In the genomic region with DNA sequence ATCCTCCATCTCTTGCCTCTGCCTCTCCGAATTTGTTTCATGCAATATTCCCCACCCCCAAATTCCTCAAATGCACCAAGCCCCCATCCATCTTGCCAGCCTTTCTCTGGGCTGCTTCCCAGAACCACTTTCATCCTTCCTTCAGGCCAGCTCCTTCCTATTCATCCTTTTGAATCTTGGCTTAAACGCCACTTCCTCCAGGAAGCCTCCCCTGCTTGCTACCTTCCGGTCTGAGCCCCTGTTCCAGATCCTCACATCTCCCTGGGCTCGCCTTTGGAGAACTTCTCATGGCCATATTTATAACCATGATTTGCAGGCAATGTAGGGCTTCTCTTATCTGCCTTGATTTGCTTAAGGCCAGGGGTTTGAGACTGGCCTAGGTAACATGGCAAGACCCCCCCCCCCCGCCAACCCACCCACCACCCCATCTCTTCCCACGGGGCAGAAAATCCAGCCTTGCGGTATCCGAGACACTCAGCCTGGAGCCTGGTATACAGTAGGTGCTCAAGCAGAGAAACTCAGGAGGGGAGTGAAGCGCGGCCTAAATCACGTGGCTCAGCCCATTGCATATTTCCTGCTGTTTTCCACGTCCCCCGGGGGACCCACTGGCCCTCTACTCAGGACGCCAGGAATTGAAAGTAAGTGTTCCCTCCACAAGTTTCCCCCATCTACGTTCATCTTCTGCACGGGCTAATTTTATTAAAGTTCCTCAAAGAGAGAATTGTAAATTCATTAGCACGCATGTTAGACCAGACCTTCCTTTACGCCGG, we compare ENCODE assay signal across 23 cellular contexts.
"Had no signal": no experiment of that assay in that cellular context is flagged by ENCODE, and none has a peak within 500 bp of the region (broad histone marks: within the 10 kb centered on the region; RNA-seq: fewer than 3 reads in every experiment).

No MANE protein-coding gene starts in this region.

- H3K27ac Mint-ChIP-seq: naive thymus-derived CD4-positive, alpha-beta T cell; stimulated activated memory B cell treated with anti-CD40 and anti-IgM and Interleukin-4, amounts not matched to agents 10 μg/mL and 1 μg/mL and 100 μg/mL, for 72 hours; stimulated activated naive CD8-positive, alpha-beta T cell treated with anti-CD3 and anti-CD28 coated beads, Interleukin-15, amount 100 ng/mL, for 72 hours had no signal

- ATAC-seq: gastrocnemius medialis; heart right ventricle; naive thymus-derived CD4-positive, alpha-beta T cell; stimulated activated memory B cell treated with anti-CD40 and anti-IgM and Interleukin-4, amounts not matched to agents 10 μg/mL and 1 μg/mL and 100 μg/mL, for 72 hours; stimulated activated naive CD8-positive, alpha-beta T cell treated with anti-CD3 and anti-CD28 coated beads, Interleukin-15, amount 100 ng/mL, for 72 hours; upper lobe of right lung had no signal

- H2AFZ ChIP-seq: parathyroid adenoma had no signal

- H3K27me3 ChIP-seq: dorsolateral prefrontal cortex, gastrocnemius medialis, heart right ventricle, spleen, testis, tibial nerve, upper lobe of right lung, vagina had no signal

- H3K4me1 ChIP-seq: gastrocnemius medialis, heart right ventricle, parathyroid adenoma, prostate gland, spleen, testis, upper lobe of right lung, vagina had no signal

- H3K36me3 Mint-ChIP-seq: naive thymus-derived CD4-positive, alpha-beta T cell; stimulated activated memory B cell treated with anti-CD40 and anti-IgM and Interleukin-4, amounts not matched to agents 10 μg/mL and 1 μg/mL and 100 μg/mL, for 72 hours had no signal

- H3K79me2 ChIP-seq: parathyroid adenoma had no signal

- H3K9me3 ChIP-seq: gastrocnemius medialis, heart right ventricle, prostate gland, testis, tibial nerve, upper lobe of right lung, vagina had no signal

- H3K9ac ChIP-seq: parathyroid adenoma had no signal

- DNase-seq: cortex of kidney; dorsolateral prefrontal cortex; effector CD8-positive, alpha-beta T cell; gastrocnemius medialis; heart right ventricle; hypothalamus; kidney glomerular epithelial cell; naive thymus-derived CD4-positive, alpha-beta T cell; occipital lobe; spleen; stimulated activated CD4-positive, alpha-beta T cell treated with anti-CD3 and anti-CD28 coated beads, Interleukin-15, amount 100 ng/mL, for 24 hours; stimulated activated CD4-positive, alpha-beta T cell treated with anti-CD3 and anti-CD28 coated beads, Interleukin-1b, Interleukin-23, amount 100 ng/mL, for 48 hours; stimulated activated CD4-positive, alpha-beta T cell treated with anti-CD3 and anti-CD28 coated beads, Interleukin-4, amount 100 ng/mL, for 24 hours; stimulated activated naive CD8-positive, alpha-beta T cell treated with anti-CD3 and anti-CD28 coated beads, Interleukin-15, amount 100 ng/mL, for 72 hours; testis; upper lobe of right lung had no signal

- FAIRE-seq: islet of Langerhans had no signal

- H3K36me3 ChIP-seq: gastrocnemius medialis, heart right ventricle, prostate gland, spleen, tibial nerve, upper lobe of right lung, vagina had no signal

- H3K4me1 Mint-ChIP-seq: stimulated activated memory B cell treated with anti-CD40 and anti-IgM and Interleukin-4, amounts not matched to agents 10 μg/mL and 1 μg/mL and 100 μg/mL, for 72 hours; stimulated activated naive CD8-positive, alpha-beta T cell treated with anti-CD3 and anti-CD28 coated beads, Interleukin-15, amount 100 ng/mL, for 72 hours had no signal

- H3K4me3 Mint-ChIP-seq: naive thymus-derived CD4-positive, alpha-beta T cell; neural crest cell; stimulated activated memory B cell treated with anti-CD40 and anti-IgM and Interleukin-4, amounts not matched to agents 10 μg/mL and 1 μg/mL and 100 μg/mL, for 72 hours; stimulated activated naive CD8-positive, alpha-beta T cell treated with anti-CD3 and anti-CD28 coated beads, Interleukin-15, amount 100 ng/mL, for 72 hours had no signal

- H3K9me3 Mint-ChIP-seq: neural crest cell; stimulated activated memory B cell treated with anti-CD40 and anti-IgM and Interleukin-4, amounts not matched to agents 10 μg/mL and 1 μg/mL and 100 μg/mL, for 72 hours; stimulated activated naive CD8-positive, alpha-beta T cell treated with anti-CD3 and anti-CD28 coated beads, Interleukin-15, amount 100 ng/mL, for 72 hours had no signal

- H3K27ac ChIP-seq: dorsolateral prefrontal cortex, gastrocnemius medialis, heart right ventricle, parathyroid adenoma, prostate gland, spleen, testis, tibial nerve, upper lobe of right lung, vagina had no signal

- H3K4me3 ChIP-seq: dorsolateral prefrontal cortex, gastrocnemius medialis, heart right ventricle, prostate gland, spleen, testis, tibial nerve, upper lobe of right lung, vagina had no signal
